12 cellular contexts compared by ENCODE assay signal in the genomic region with DNA sequence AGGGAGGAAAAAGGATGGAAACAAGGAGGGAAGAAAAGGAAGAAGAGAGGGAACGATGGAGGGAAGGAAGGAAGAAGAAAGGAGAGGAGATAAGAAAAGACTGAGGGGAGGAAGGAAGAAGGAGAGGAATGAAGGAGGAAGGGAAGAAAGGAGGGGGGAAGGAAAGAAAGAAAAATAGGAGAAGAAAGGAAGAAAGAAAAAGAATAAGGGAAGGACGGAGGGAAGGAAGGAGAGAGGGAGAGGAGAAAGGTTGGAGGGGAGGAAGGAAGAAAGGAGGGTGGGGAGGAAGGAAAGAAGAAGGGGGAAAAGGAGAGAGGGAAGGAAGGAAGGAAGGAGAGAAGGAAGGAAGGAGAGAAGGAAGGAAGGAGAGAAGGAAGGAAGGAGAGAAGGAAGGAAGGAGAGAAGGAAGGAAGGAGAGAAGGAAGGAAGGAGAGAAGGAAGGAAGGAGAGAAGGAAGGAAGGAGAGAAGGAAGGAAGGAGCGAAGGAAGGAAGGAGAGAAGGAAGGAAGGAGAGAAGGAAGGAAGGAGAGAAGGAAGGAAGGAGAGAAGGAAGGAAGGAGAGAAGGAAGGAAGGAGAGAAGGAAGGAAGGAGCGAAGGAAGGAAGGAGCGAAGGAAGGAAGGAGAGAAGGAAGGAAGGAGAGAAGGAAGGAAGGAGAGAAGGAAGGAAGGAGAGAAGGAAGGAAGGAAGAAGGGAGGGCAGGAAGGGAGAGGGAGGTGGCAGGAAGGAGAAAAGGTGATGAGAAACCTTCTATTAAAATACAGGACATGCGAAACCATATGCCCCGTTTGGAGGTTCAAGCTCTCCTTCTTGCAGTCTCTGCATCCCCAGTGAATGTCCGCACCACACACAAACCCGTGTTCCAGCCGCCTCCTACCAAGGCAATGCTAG. TPM values are rescaled to one million over a fixed set of nuclear protein-coding genes. Genes with fewer than 3 reads are reported as not detected.
A peak's percentile ranks its signal among the peaks of the same experiment; 100 is the strongest.
DNase-seq lines count a peak whose midpoint lies in the region; ATAC-seq, FAIRE-seq and TF ChIP-seq lines count a peak whose summit lies in the region.
"Not testable (repeated sequence)": the region's sequence is repeated elsewhere in the genome, so short reads cannot be mapped to it uniquely, and the experiment has no call there.
"Had no signal": no experiment of that assay in that cellular context is flagged by ENCODE, and none has a peak within 500 bp of the region (broad histone marks: within the 10 kb centered on the region; RNA-seq: fewer than 3 reads in every experiment).

No MANE protein-coding gene starts in this region.

- H3K9me3 Mint-ChIP-seq in progenitor cell of endocrine pancreas (ENCODE audit: low read depth), result peaks cover 13% of the 10 kb centered on the region

- in situ Hi-C loops in K562 (cut with MboI), result not testable (repeated sequence)

- peak overlapping the region; percentile 3 for H3K27ac Mint-ChIP-seq in progenitor cell of endocrine pancreas

- H4K20me1 ChIP-seq in K562 (replicated peaks; ENCODE audit: control insufficient read depth, insufficient read depth, low read length), result not testable (repeated sequence)

- not testable (repeated sequence) for TF ChIP-seq EP300 in K562 (IDR thresholded peaks at IDR 0.05; ENCODE audit: low read length)

- 0% methylated on average over 6 of the region's 10 CpGs for WGBS in K562 (ENCODE audit: insufficient coverage, low coverage, missing lambda C conversion rate)

- H3K4me1 Mint-ChIP-seq in progenitor cell of endocrine pancreas (ENCODE audit: low read depth), result peaks cover 19% of the 10 kb centered on the region

- H3K4me2 ChIP-seq in K562 (ENCODE audit: insufficient read depth, low read length), result not testable (repeated sequence)

- not testable (repeated sequence) for H3K27me3 ChIP-seq in K562 (ENCODE audit: control insufficient read depth in 2 of 2, insufficient read depth in 2 of 2, low read length in 2 of 2)

- FAIRE-seq in K562 (lab: Jason Lieb, UNC), result not testable (repeated sequence)

- not testable (repeated sequence) for ATAC-seq in K562

- not testable (repeated sequence) for TF ChIP-seq CTCF in K562 (IDR thresholded peaks at IDR 0.05 in 2 of 3, conservative IDR thresholded peaks at IDR 0.05 in 1 of 3; ENCODE audit: insufficient read depth in 2 of 3, low read depth in 1 of 3, low read length in 3 of 3); progenitor cell of endocrine pancreas (IDR thresholded peaks at IDR 0.05; ENCODE audit: unreplicated experiment)

- H3K27ac ChIP-seq in K562 (ENCODE audit: extremely low read depth, low read depth, low read length), result not testable (repeated sequence)

- not testable (repeated sequence) for TF ChIP-seq POLR2A in K562 (conservative IDR thresholded peaks at IDR 0.05)

- not testable (repeated sequence) for H3K4me3 Mint-ChIP-seq in progenitor cell of endocrine pancreas (ENCODE audit: low read depth)

- not testable (repeated sequence) for H3K4me3 ChIP-seq in K562

- TF ChIP-seq RAD21 in K562 (CRISPR knock-in tag; conservative IDR thresholded peaks at IDR 0.05 in 1 of 2, IDR thresholded peaks at IDR 0.05 in 1 of 2), result not testable (repeated sequence)

- H3K4me1 ChIP-seq in K562 (replicated peaks in 1 of 2; ENCODE audit: control insufficient read depth in 2 of 2, insufficient read depth in 2 of 2, low read length in 2 of 2), result not testable (repeated sequence)

- not testable (repeated sequence) for H3K27me3 Mint-ChIP-seq in progenitor cell of endocrine pancreas

- POLR2A ChIA-PET in K562 (lab: Yijun Ruan, JAX), result not testable (repeated sequence)

- not testable (repeated sequence) for H3K9me1 ChIP-seq in K562 (ENCODE audit: control insufficient read depth, insufficient read depth, low read length)

- CTCF ChIA-PET in K562 (lab: Yijun Ruan, JAX; ENCODE audit: low intra/inter-chr PET ratio), result not testable (repeated sequence)

- BruUV-seq in K562 (replicated peaks; lab: Mats Ljungman, UMichigan), result not testable (repeated sequence)

- not testable (repeated sequence) for H3K36me3 Mint-ChIP-seq in progenitor cell of endocrine pancreas (ENCODE audit: insufficient read depth)

- not testable (repeated sequence) for H3K36me3 ChIP-seq in K562 (ENCODE audit: control insufficient read depth, insufficient read depth, low read length)

- not testable (repeated sequence) for H3K9me3 ChIP-seq in K562 (replicated peaks; ENCODE audit: control insufficient read depth, insufficient read depth, low read depth, low read length)

- H2AFZ ChIP-seq in K562 (ENCODE audit: low read depth, low read length), result not testable (repeated sequence)

- H3K9ac ChIP-seq in K562 (ENCODE audit: insufficient read depth in 1 of 2, low read depth in 2 of 2, low read length in 2 of 2), result not testable (repeated sequence)

- intact Hi-C loops in K562 (cut with micrococcal nuclease), result not testable (repeated sequence)

- not testable (repeated sequence) for H3K79me2 ChIP-seq in K562 (ENCODE audit: control insufficient read depth, insufficient read depth, low read length)

- DNase-seq in DMS53 (lab: John Stamatoyannopoulos, UW) (peak; percentile 0), NCI-H82 (lab: John Stamatoyannopoulos, UW) (peak; percentile 2)
- DNase-seq in K562 (ENCODE audit: extremely low read depth in 1 of 4, low spot score in 3 of 4); progenitor cell of endocrine pancreas (ENCODE audit: low spot score, unreplicated experiment): not testable (repeated sequence)

TF ChIP-seq in K562, 482 proteins besides CTCF, POLR2A, EP300 and RAD21:
- TF ChIP-seq, protein P1, sequence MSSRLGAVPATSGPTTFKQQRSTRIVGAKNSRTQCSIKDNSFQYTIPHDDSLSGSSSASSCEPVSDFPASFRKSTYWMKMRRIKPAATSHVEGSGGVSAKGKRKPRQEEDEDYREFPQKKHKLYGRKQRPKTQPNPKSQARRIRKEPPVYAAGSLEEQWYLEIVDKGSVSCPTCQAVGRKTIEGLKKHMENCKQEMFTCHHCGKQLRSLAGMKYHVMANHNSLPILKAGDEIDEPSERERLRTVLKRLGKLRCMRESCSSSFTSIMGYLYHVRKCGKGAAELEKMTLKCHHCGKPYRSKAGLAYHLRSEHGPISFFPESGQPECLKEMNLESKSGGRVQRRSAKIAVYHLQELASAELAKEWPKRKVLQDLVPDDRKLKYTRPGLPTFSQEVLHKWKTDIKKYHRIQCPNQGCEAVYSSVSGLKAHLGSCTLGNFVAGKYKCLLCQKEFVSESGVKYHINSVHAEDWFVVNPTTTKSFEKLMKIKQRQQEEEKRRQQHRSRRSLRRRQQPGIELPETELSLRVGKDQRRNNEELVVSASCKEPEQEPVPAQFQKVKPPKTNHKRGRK (tag; IDR thresholded peaks at IDR 0.05), result peak; percentile 96

RNA-seq across cellular contexts. Expression of a gene that starts 21.6 kb away (rescaled TPM):
- not detected in 2 replicates for total RNA-seq in K562 (2011; cell fraction: chromatin; rRNA removed; ENCODE audit: low replicate concordance)
- total RNA-seq in K562 (2011; cell fraction: nucleolus; rRNA removed), result not detected in 2 replicates
- not detected in 2 replicates for total RNA-seq in K562 (2011; cell fraction: nucleoplasm; rRNA removed)
- total RNA-seq in K562 (2014; rRNA removed), result 0.08 TPM in 1 of 2 replicates, not detected in the other
- not detected in 2 replicates for total RNA-seq in K562 (2014; rRNA removed; fragmentation: Illumina TruSeq; extraction: Trizol)
- not detected in 2 replicates for total RNA-seq in K562 (2015; rRNA removed; fragmentation: Illumina TruSeq; extraction: Trizol)
- not detected in 2 replicates for total RNA-seq in K562 (2021)
- not detected in 2 replicates for polyA plus RNA-seq in K562 (2011; rRNA removed)
- not detected in 2 replicates for polyA plus RNA-seq in K562 (2011; cell fraction: cytosol; rRNA removed)
- polyA plus RNA-seq in K562 (2011; cell fraction: nucleus; rRNA removed), result not detected in 2 replicates
- polyA plus RNA-seq in K562 (2012), result 0.16 and 0.28 TPM in 2 replicates
- 0.12 TPM in 1 of 2 replicates, not detected in the other for polyA plus RNA-seq in K562 (2014; fragmentation: Illumina TruSeq; extraction: Trizol)
- under 1 TPM in 1 of 2 experiments, not detected in 1; 0.03 TPM for polyA plus RNA-seq in K562 (2014; fragmentation: Nextera tagmentation; extraction: Ambion mirVana)
- not detected in 2 replicates for polyA plus RNA-seq in K562 (2014; rRNA removed)
- 0.09 TPM in 1 of 2 replicates, not detected in the other for polyA minus RNA-seq in K562 (2011; rRNA and poly(A)+ RNA removed)
- not detected in 2 replicates for polyA minus RNA-seq in K562 (2011; cell fraction: cytosol; rRNA and poly(A)+ RNA removed)
- polyA minus RNA-seq in K562 (2011; cell fraction: nucleus; rRNA and poly(A)+ RNA removed), result not detected in 2 replicates
- total RNA-seq in progenitor cell of endocrine pancreas, result 1.2 and 2.4 TPM in 2 replicates
- total RNA-seq: Calu3; CD4-positive, CD25-positive, alpha-beta regulatory T cell; CD8-positive, alpha-beta memory T cell; Daoy; GM12878 had no signal
- polyA plus RNA-seq: AG04450; CD14-positive monocyte; CD4-positive, alpha-beta memory T cell; CD4-positive, CD25-positive, alpha-beta regulatory T cell; CD8-positive, alpha-beta memory T cell; GM12878 had no signal

RNA-seq across cellular contexts. Expression of a gene that starts 55.3 kb away (rescaled TPM):
- total RNA-seq in K562 (2011; cell fraction: chromatin; rRNA removed; ENCODE audit: low replicate concordance), result 3.2 and 3.6 TPM in 2 replicates
- 1.7 and 3.2 TPM in 2 replicates for total RNA-seq in K562 (2011; cell fraction: nucleolus; rRNA removed)
- total RNA-seq in K562 (2011; cell fraction: nucleoplasm; rRNA removed), result 3.2 and 3.4 TPM in 2 replicates
- 2.6 and 2.9 TPM in 2 replicates for total RNA-seq in K562 (2014; rRNA removed)
- 2.0 and 2.3 TPM in 2 replicates for total RNA-seq in K562 (2014; rRNA removed; fragmentation: Illumina TruSeq; extraction: Trizol)
- total RNA-seq in K562 (2015; rRNA removed; fragmentation: Illumina TruSeq; extraction: Trizol), result 2.6 and 2.7 TPM in 2 replicates
- 3.8 and 4.4 TPM in 2 replicates for total RNA-seq in K562 (2021)
- polyA plus RNA-seq in K562 (2011; rRNA removed), result 3.6 and 5.6 TPM in 2 replicates
- 4.7 and 5.5 TPM in 2 replicates for polyA plus RNA-seq in K562 (2011; cell fraction: cytosol; rRNA removed)
- polyA plus RNA-seq in K562 (2011; cell fraction: nucleus; rRNA removed), result 3.3 and 4.6 TPM in 2 replicates
- 9.1 and 12.6 TPM in 2 replicates for polyA plus RNA-seq in K562 (2012)
- polyA plus RNA-seq in K562 (2014; fragmentation: Illumina TruSeq; extraction: Trizol), result 3.8 and 4.0 TPM in 2 replicates
- 1 to 10 TPM in 1 of 2 experiments, under 1 TPM in 1; 0.24 to 1.4 TPM for polyA plus RNA-seq in K562 (2014; fragmentation: Nextera tagmentation; extraction: Ambion mirVana)
- polyA plus RNA-seq in K562 (2014; rRNA removed), result 3.4 and 3.7 TPM in 2 replicates
- polyA minus RNA-seq in K562 (2011; rRNA and poly(A)+ RNA removed), result 4.0 and 5.5 TPM in 2 replicates
- polyA minus RNA-seq in K562 (2011; cell fraction: cytosol; rRNA and poly(A)+ RNA removed), result 3.6 and 6.0 TPM in 2 replicates
- 1.5 and 2.8 TPM in 2 replicates for polyA minus RNA-seq in K562 (2011; cell fraction: nucleus; rRNA and poly(A)+ RNA removed)
- total RNA-seq in progenitor cell of endocrine pancreas, result 107 and 117 TPM in 2 replicates
- total RNA-seq: CD4-positive, alpha-beta memory T cell; CD4-positive, CD25-positive, alpha-beta regulatory T cell; CD8-positive, alpha-beta memory T cell; Daoy; GM12878 had no signal
- polyA plus RNA-seq: CD14-positive monocyte; CD4-positive, alpha-beta memory T cell; CD4-positive, CD25-positive, alpha-beta regulatory T cell; CD8-positive, alpha-beta memory T cell had no signal

Comparison
In these comparisons a context has a peak if more than half of its experiments do, and no peak if none do; other contexts are left out.
1. RNA of a gene that starts 55.3 kb away (total RNA-seq): 107 to 117 TPM in progenitor cell of endocrine pancreas; 1.7 to 4.4 TPM in K562; every median in the first group is over 10 times any median in the second.